In the genomic region with DNA sequence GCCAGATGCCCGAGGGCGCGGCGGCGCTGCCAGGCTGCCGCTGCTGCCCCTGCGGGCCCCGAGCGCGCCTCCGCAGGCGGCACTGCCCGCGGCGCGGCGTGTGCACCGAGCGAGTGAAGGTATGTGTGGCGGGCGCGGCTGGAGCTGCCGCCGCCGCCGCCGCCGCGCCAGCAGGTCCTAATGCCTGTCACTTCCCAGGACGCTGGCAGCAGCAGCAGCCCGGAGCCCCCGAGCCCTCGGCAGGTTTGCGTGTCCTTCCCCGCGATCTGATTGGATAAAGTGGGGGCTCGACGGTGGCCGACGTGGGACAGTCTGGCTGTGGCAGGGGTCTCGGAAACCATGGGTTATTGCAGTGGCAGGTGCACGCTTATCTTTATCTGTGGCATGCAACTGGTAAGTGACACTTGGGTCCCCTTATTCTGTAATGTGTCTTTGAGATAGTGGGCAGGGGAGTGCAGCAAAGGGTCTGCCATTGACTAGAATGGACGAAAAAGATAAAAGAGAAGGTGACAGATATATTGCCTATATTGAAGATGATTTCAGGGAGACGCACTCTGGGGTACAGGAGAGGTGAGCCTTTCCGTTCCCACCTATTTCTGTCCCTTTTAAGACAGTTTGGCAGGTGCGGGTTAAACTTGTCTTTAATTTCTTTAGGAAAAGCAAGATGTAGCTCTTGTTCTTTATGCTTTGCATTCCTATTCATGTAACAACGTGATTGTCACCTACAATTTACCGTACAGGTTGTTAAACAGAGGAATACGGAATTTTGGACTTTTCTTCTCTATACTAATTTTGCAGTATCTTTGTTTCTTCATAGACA, we compare ENCODE assay signal across 9 cellular contexts. TPM values are rescaled to one million over a fixed set of nuclear protein-coding genes. Genes with fewer than 3 reads are reported as not detected.
DNase-seq lines count a peak whose midpoint lies in the region; TF ChIP-seq lines count a peak whose summit lies in the region.
"Had no signal": no experiment of that assay in that cellular context is flagged by ENCODE, and none has a peak within 500 bp of the region (broad histone marks: within the 10 kb centered on the region; RNA-seq: fewer than 3 reads in every experiment).

A gene (plus strand): TSS at position 4 of the 820 bp plus-strand sequence.

- no peaks in the 10 kb centered on the region for H3K36me3 Mint-ChIP-seq in HFFc6 (ENCODE audit: low read depth)

- no peak for TF ChIP-seq CTCF in HFFc6 (IDR thresholded peaks at IDR 0.05)

- H3K27ac ChIP-seq in angular gyrus (ENCODE audit: low read depth, low read length) = peak within 1 kb of the TSS; percentile 60

- peak; percentile 57 for DNase-seq in NCI-H82 (lab: John Stamatoyannopoulos, UW)
- DNase-seq in NCI-H82 treated with DMSO at 0.1 percent for 48 hours (lab: John Stamatoyannopoulos, UW; ENCODE audit: unreplicated experiment) = no peak
- DNase-seq in HFFc6 = no peak
- peak; percentile 60 for DNase-seq in NCI-H2107 (lab: John Stamatoyannopoulos, UW)
- peak; percentile 28 for DNase-seq in iPS DF 19.7 (ENCODE audit: low read depth, low spot score)
- DNase-seq in retina = peak; percentile 84
- DNase-seq in HPDE6-E6E7 (ENCODE audit: extremely low spot score) = no peak
- DNase-seq: DND-41 had no signal

- H3K27me3 Mint-ChIP-seq in HFFc6 (ENCODE audit: insufficient read depth) = peaks cover 12% of the 10 kb centered on the region

- no peaks in the 10 kb centered on the region for H3K9me3 Mint-ChIP-seq in HFFc6

- H3K4me1 Mint-ChIP-seq in HFFc6 (ENCODE audit: low read depth) = peaks cover 8% of the 10 kb centered on the region

- H3K27ac Mint-ChIP-seq in HFFc6 = no peak within 1 kb of the TSS

- peak within 1 kb of the TSS; percentile 44 for H3K4me3 Mint-ChIP-seq in HFFc6

RNA-seq across cellular contexts. Expression of the gene that starts here (rescaled TPM):
- total RNA-seq in HFFc6 (2021; fragmentation: NEBNext Ultra II Directional; extraction: Animal tissue kit (Norgen Biotek cat#: 25700)) = not detected

Comparison
In these comparisons a context has a peak if more than half of its experiments do, and no peak if none do; other contexts are left out.
1. DNase-seq: peak in NCI-H82 (single experiment), NCI-H2107 (single experiment), iPS DF 19.7 (single experiment) and retina (single experiment); none in NCI-H82 treated with DMSO at 0.1 percent for 48 hours (single experiment), HFFc6 (single experiment) and HPDE6-E6E7 (single experiment).